34 cellular contexts compared by ENCODE assay signal in genomic region chr3:55875137-55875536, GRCh38.
"Had no signal": no experiment of that assay in that cellular context is flagged by ENCODE, and none has a peak within 500 bp of the region (broad histone marks: within the 10 kb centered on the region; RNA-seq: fewer than 3 reads in every experiment).

No MANE protein-coding gene starts in this region.

- ATAC-seq: activated CD8-positive, alpha-beta T cell treated with anti-CD3 and anti-CD28 coated beads for 36 hours; activated T-cell treated with anti-CD3 and anti-CD28 coated beads, Interleukin-2, amount 50 U/mL, for 72 hours; activated T-helper 17 cell treated with anti-CD3 and anti-CD28 coated beads, Interleukin-2, amount 50 U/mL, for 72 hours; PC-3 had no signal

- H3K4me1 ChIP-seq: Peyer's patch had no signal

- H3K4me3 ChIP-seq: Peyer's patch had no signal

- H3K36me3 ChIP-seq: brain microvascular endothelial cell, Peyer's patch had no signal

- H3K9me3 ChIP-seq: Peyer's patch had no signal

- H3K9ac ChIP-seq: KMS-11 had no signal

- H3K27ac ChIP-seq: brain microvascular endothelial cell, KMS-11, Peyer's patch, VCaP had no signal

- H3K27me3 ChIP-seq: brain microvascular endothelial cell, Peyer's patch had no signal

- DNase-seq: activated B cell treated with CpG ODN at 0.5 μM for 24 hours; activated CD4-positive, alpha-beta T cell treated with anti-CD3 and anti-CD28 coated beads for 1 hour; activated CD4-positive, alpha-beta T cell treated with anti-CD3 and anti-CD28 coated beads, Interleukin-2, amount 10 ng/mL, durations not matched to agents 24 days and 14 days; activated CD4-positive, alpha-beta T cell treated with anti-CD3 and anti-CD28 coated beads, Interleukin-2, amount 50 U/mL, for 4 hours; activated CD8-positive, alpha-beta T cell treated with anti-CD3 and anti-CD28 coated beads for 36 hours; activated effector memory CD4-positive, alpha-beta T cell treated with anti-CD3 and anti-CD28 coated beads, Interleukin-2, amount 50 U/mL, for 16 hours; activated naive CD4-positive, alpha-beta T cell; activated naive CD4-positive, alpha-beta T cell treated with anti-CD3 and anti-CD28 coated beads, Interleukin-2, amount 50 U/mL, for 16 hours; activated naive CD8-positive, alpha-beta T cell treated with anti-CD3 and anti-CD28 coated beads for 36 hours; activated T-cell treated with anti-CD3 and anti-CD28 coated beads, Interleukin-2, amount 50 U/mL, for 1 hour; activated T-cell treated with anti-CD3 and anti-CD28 coated beads, Interleukin-2, amount 50 U/mL, for 72 hours; brain microvascular endothelial cell; central memory CD4-positive, alpha-beta T cell; MM.1S; NCI-H1092 treated with DMSO at 0.1 percent for 48 hours; NCI-H1417; NCI-H146; NCI-H187 treated with DMSO at 0.1 percent for 48 hours; NCI-H2081 treated with DMSO at 0.1 percent for 48 hours; NCI-H510A; NCI-H526; NCI-H748 treated with DMSO at 0.1 percent for 48 hours; NK-92 treated with Interleukin-12 subunit alpha and Interleukin-12 subunit beta, amount 100 ng/mL, for 24 hours; PC-3; Peyer's patch; RPMI8226; SHP77 treated with DMSO at 0.1 percent for 48 hours; SW 1271; T-helper 1 cell; T-helper 2 cell; T-helper 9 cell had no signal
